Comparison of ENCODE assay signal across 1 cellular context in genomic region chr9:125659201-125659840, GRCh38.
TF ChIP-seq lines count a peak whose summit lies in the region.

No MANE protein-coding gene starts in this region.

TF ChIP-seq in H1, 55 proteins besides CTCF, POLR2A, EP300 and RAD21:
- TF ChIP-seq NANOG (IDR thresholded peaks at IDR 0.05; ENCODE audit: insufficient read depth, low read depth, low read length, poor library complexity, severe bottlenecking) (no peak), SP1 (IDR thresholded peaks at IDR 0.05; ENCODE audit: low read depth, low read length) (no peak), HDAC2 (IDR thresholded peaks at IDR 0.05; ENCODE audit: borderline replicate concordance in 1 of 2, low read depth in 2 of 2, low read length in 2 of 2) (no peak), EGR1 (IDR thresholded peaks at IDR 0.05; ENCODE audit: borderline replicate concordance, low read depth, low read length) (no peak), POLR2AphosphoS5 (IDR thresholded peaks at IDR 0.05; ENCODE audit: low read depth, low read length) (no peak), JUN (IDR thresholded peaks at IDR 0.05; ENCODE audit: low read depth, low read length) (no peak), BACH1 (IDR thresholded peaks at IDR 0.05; ENCODE audit: low read length) (no peak), USF2 (IDR thresholded peaks at IDR 0.05; ENCODE audit: low read length) (no peak), CBX5 (IDR thresholded peaks at IDR 0.05; ENCODE audit: low read depth, low read length) (no peak)
